In genomic region chr22:38727123-38727522, GRCh38 we compare ENCODE assay signal across 16 cellular contexts. TPM values are rescaled to one million over a fixed set of nuclear protein-coding genes. Genes with fewer than 3 reads are reported as not detected.
DNase-seq lines count a peak whose midpoint lies in the region; ATAC-seq and TF ChIP-seq lines count a peak whose summit lies in the region.
"Had no signal": no experiment of that assay in that cellular context is flagged by ENCODE, and none has a peak within 500 bp of the region (broad histone marks: within the 10 kb centered on the region; RNA-seq: fewer than 3 reads in every experiment).

No MANE protein-coding gene starts in this region.

- H3K9me3 ChIP-seq in sigmoid colon: no peaks in the 10 kb centered on the region

- peaks cover 61 to 96% (median 88%) of the 10 kb centered on the region in 4 donors for H3K36me3 ChIP-seq in sigmoid colon

- TF ChIP-seq POLR2A in sigmoid colon (IDR thresholded peaks at IDR 0.05): no peak

- H3K27me3 ChIP-seq in dorsolateral prefrontal cortex (no peaks in the 10 kb centered on the region), sigmoid colon (no peaks in the 10 kb centered on the region)

- no peak for ATAC-seq in activated CD4-positive, CD25-positive, alpha-beta regulatory T cell treated with anti-CD3 and anti-CD28 coated beads, Interleukin-2, amount 50 U/mL, for 24 hours
- ATAC-seq: GM23338 had no signal

- H3K36me3 Mint-ChIP-seq in Calu3 (ENCODE audit: insufficient read depth, unreplicated experiment): peaks cover 57% of the 10 kb centered on the region

- H3K4me1 Mint-ChIP-seq in Calu3 (ENCODE audit: low read depth, unreplicated experiment): no peaks in the 10 kb centered on the region
- H3K4me1 Mint-ChIP-seq: GM23338 had no signal

- BruUV-seq in Calu3 (replicated peaks; lab: Mats Ljungman, UMichigan): no TSS peak

- 94 to 95% methylated on average over 12 of the region's 12 CpGs for WGBS in sigmoid colon, 2 donors

- peaks cover 0 to 7% (median 5%) of the 10 kb centered on the region in 4 donors for H3K4me1 ChIP-seq in sigmoid colon

- H3K27ac Mint-ChIP-seq in Calu3 (ENCODE audit: unreplicated experiment): peak overlapping the region; percentile 4
- H3K27ac Mint-ChIP-seq: GM23338 had no signal

- H3K27me3 Mint-ChIP-seq in Calu3 (ENCODE audit: unreplicated experiment): no peaks in the 10 kb centered on the region

- H3K9me3 Mint-ChIP-seq in Calu3 (ENCODE audit: low read depth, unreplicated experiment): no peaks in the 10 kb centered on the region
- H3K9me3 Mint-ChIP-seq: GM23338 had no signal

- DNase-seq in activated CD4-positive, CD25-positive, alpha-beta regulatory T cell treated with anti-CD3 and anti-CD28 coated beads, Interleukin-2, amount 50 U/mL, for 72 hours: peak; percentile 27
- DNase-seq in Calu3: no peak
- DNase-seq in dorsolateral prefrontal cortex: peak in 2 of 10 donors; percentile 10 to 20
- peak; percentile 54 for DNase-seq in sigmoid colon
- DNase-seq in AG08395 (ENCODE audit: low spot score): no peak
- no peak for DNase-seq in NOMO-1 treated with dmso at 0.1 percent for 144 hours (lab: John Stamatoyannopoulos, UW; ENCODE audit: unreplicated experiment)
- DNase-seq in stimulated activated CD4-positive, alpha-beta T cell treated with anti-CD3 and anti-CD28 coated beads, Interleukin-1b, Interleukin-23, amount 100 ng/mL, for 48 hours: no peak
- DNase-seq: GF-D8, MV-4-11, NCI-H1436, NCI-H2081, NCI-H524 had no signal

- H3K4me3 ChIP-seq in dorsolateral prefrontal cortex: no peak overlapping the region
- no peak overlapping the region for H3K4me3 ChIP-seq in sigmoid colon
- H3K4me3 ChIP-seq: GM23338 had no signal

- TF ChIP-seq CTCF in Calu3 (IDR thresholded peaks at IDR 0.05; ENCODE audit: unreplicated experiment) (no peak), dorsolateral prefrontal cortex (IDR thresholded peaks at IDR 0.05 in 54 of 56, conservative IDR thresholded peaks at IDR 0.05 in 2 of 56; ENCODE audit: low read depth in 1 of 56, partially characterized antibody in 56 of 56) (no peak), sigmoid colon (IDR thresholded peaks at IDR 0.05) (no peak)

- intact Hi-C loops in Calu3 (cut with micrococcal nuclease; ENCODE audit: unreplicated experiment): no loop called here
- intact Hi-C loops in dorsolateral prefrontal cortex (cut with DNase I): no loop called here
- intact Hi-C loops in sigmoid colon (cut with DNase I): no loop called here

- H3K27ac ChIP-seq in dorsolateral prefrontal cortex: peak overlapping the region in 51 of 59 donors; percentile 26 to 100 (median 92)
- no peak overlapping the region for H3K27ac ChIP-seq in sigmoid colon
- H3K27ac ChIP-seq: 22Rv1, C4-2B had no signal

- CTCF ChIA-PET in Calu3 (lab: Charles Lee): no interaction called here

- H3K4me3 Mint-ChIP-seq in Calu3 (ENCODE audit: low read depth, unreplicated experiment): no peak overlapping the region
- H3K4me3 Mint-ChIP-seq: GM23338 had no signal

- no peak for TF ChIP-seq EP300 in sigmoid colon (IDR thresholded peaks at IDR 0.05)

RNA-seq across cellular contexts. Expression of gene GTPBP1, which starts 21.4 kb away (rescaled TPM):
- total RNA-seq in Calu3 (2022) (79.1 and 91.4 TPM in 2 replicates), dorsolateral prefrontal cortex (10 to 100 TPM; 30.5 to 76.8 (median 48.2) TPM), sigmoid colon (10 to 100 TPM; 23.5 to 46.2 (median 31.0) TPM)
- 10 to 100 TPM; 15.0 to 59.1 (median 21.0) TPM for polyA plus RNA-seq in sigmoid colon

RNA-seq across cellular contexts. Expression of gene JOSD1, which starts 26.4 kb away (rescaled TPM):
- 58.5 and 70.0 TPM in 2 replicates for total RNA-seq in Calu3 (2022)
- total RNA-seq in dorsolateral prefrontal cortex: 10 to 100 TPM; 41.2 to 87.6 (median 55.2) TPM
- total RNA-seq in sigmoid colon: 10 to 100 TPM; 34.9 to 46.0 (median 36.8) TPM
- polyA plus RNA-seq in sigmoid colon: 10 to 100 TPM; 57.6 to 94.6 (median 74.5) TPM

RNA-seq across cellular contexts. Expression of gene SUN2, which starts 28.7 kb away (rescaled TPM):
- total RNA-seq in Calu3 (2022) (50.7 and 66.3 TPM in 2 replicates), dorsolateral prefrontal cortex (100 to 1,000 TPM; 122 to 627 (median 268) TPM), sigmoid colon (100 to 1,000 TPM; 255 to 319 (median 281) TPM)
- polyA plus RNA-seq in sigmoid colon: 100 to 1,000 TPM in 1 of 3 donors, 10 to 100 TPM in 1, 1 to 10 TPM in 1; 9.2 to 132 (median 19.2) TPM

RNA-seq across cellular contexts. Expression of gene TOMM22, which starts 45.4 kb away (rescaled TPM):
- 94.6 and 105 TPM in 2 replicates for total RNA-seq in Calu3 (2022)
- 10 to 100 TPM; 26.7 to 64.2 (median 47.2) TPM for total RNA-seq in dorsolateral prefrontal cortex
- total RNA-seq in sigmoid colon: 10 to 100 TPM; 37.7 to 50.2 (median 40.5) TPM
- polyA plus RNA-seq in sigmoid colon: 10 to 100 TPM; 56.9 to 65.2 (median 64.3) TPM

Comparison
In these comparisons a context has a peak if more than half of its experiments do, and no peak if none do; other contexts are left out.
1. DNase-seq: peak in activated CD4-positive, CD25-positive, alpha-beta regulatory T cell treated with anti-CD3 and anti-CD28 coated beads, Interleukin-2, amount 50 U/mL, for 72 hours (single experiment) and sigmoid colon (single experiment); none in Calu3 (single experiment), AG08395 (single experiment), NOMO-1 treated with dmso at 0.1 percent for 144 hours (single experiment) and stimulated activated CD4-positive, alpha-beta T cell treated with anti-CD3 and anti-CD28 coated beads, Interleukin-1b, Interleukin-23, amount 100 ng/mL, for 48 hours (single experiment).
2. H3K27ac ChIP-seq: peak in dorsolateral prefrontal cortex (51 of 59); none in sigmoid colon (0 of 4).